Comparison of ENCODE assay signal across 9 cellular contexts in genomic region chr7:44377681-44378421, GRCh38. TPM values are rescaled to one million over a fixed set of nuclear protein-coding genes. Genes with fewer than 3 reads are reported as not detected.
DNase-seq lines count a peak whose midpoint lies in the region; ATAC-seq and TF ChIP-seq lines count a peak whose summit lies in the region.
"Had no signal": no experiment of that assay in that cellular context is flagged by ENCODE, and none has a peak within 500 bp of the region (broad histone marks: within the 10 kb centered on the region; RNA-seq: fewer than 3 reads in every experiment).

No MANE protein-coding gene starts in this region.

- H3K27ac ChIP-seq in AG04450 (ENCODE audit: low read depth, low read length) (peak overlapping the region; percentile 39), RWPE2 (ENCODE audit: poor library complexity, severe bottlenecking) (peak overlapping the region; percentile 98)

- DNase-seq in AG04450 (ENCODE audit: low read depth, low spot score) (no peak), RWPE2 (ENCODE audit: low spot score) (peak; percentile 58), HuH-7.5 (ENCODE audit: low spot score) (no peak), NCI-H524 treated with DMSO at 0.1 percent for 48 hours (lab: John Stamatoyannopoulos, UW) (no peak), Kasumi-1 (lab: John Stamatoyannopoulos, UW) (no peak)
- DNase-seq in NK-92 treated with Interleukin-12 subunit alpha and Interleukin-12 subunit beta, amount 100 ng/mL, for 24 hours (lab: John Stamatoyannopoulos, UW): no peak
- DNase-seq: stimulated activated CD4-positive, alpha-beta T cell treated with anti-CD3 and anti-CD28 coated beads, Interleukin-4, amount 100 ng/mL, for 24 hours had no signal

- peaks cover 36% of the 10 kb centered on the region for H3K4me1 ChIP-seq in RWPE2 (ENCODE audit: insufficient read depth, poor library complexity, severe bottlenecking)

- CTCF ChIA-PET in AG04450 (lab: Charles Lee): no interaction called here

- no peak overlapping the region for H3K4me3 ChIP-seq in AG04450 (ENCODE audit: low read depth, low read length)
- H3K4me3 ChIP-seq in RWPE2 (ENCODE audit: severe bottlenecking): no peak overlapping the region

- H3K9me3 ChIP-seq in AG04450 (ENCODE audit: control insufficient read depth, insufficient read depth, low read length) (no peaks in the 10 kb centered on the region), RWPE2 (ENCODE audit: severe bottlenecking) (no peaks in the 10 kb centered on the region)

- ATAC-seq in GM19023 (IDR thresholded peaks at IDR 0.05; ENCODE audit: unreplicated experiment): peak; percentile 63
- peak; percentile 80 for ATAC-seq in HG02870 (IDR thresholded peaks at IDR 0.05; ENCODE audit: unreplicated experiment)
- ATAC-seq in RWPE2 (ENCODE audit: low read depth): peak; percentile 21; the same call in 1 of the 3 replicates

- POLR2A ChIA-PET in AG04450 (lab: Yijun Ruan, JAX): no interaction called here

- TF ChIP-seq CTCF in AG04450 (IDR thresholded peaks at IDR 0.05; ENCODE audit: low read depth, low read length) (no peak), RWPE2 (IDR thresholded peaks at IDR 0.05; ENCODE audit: poor library complexity, severe bottlenecking) (no peak)

- no peaks in the 10 kb centered on the region for H3K36me3 ChIP-seq in RWPE2 (ENCODE audit: low read depth)

- H3K27me3 ChIP-seq in AG04450 (ENCODE audit: control insufficient read depth, insufficient read depth, low read length) (no peaks in the 10 kb centered on the region), RWPE2 (ENCODE audit: insufficient read depth, poor library complexity, severe bottlenecking) (no peaks in the 10 kb centered on the region)

RNA-seq across cellular contexts. Expression of gene CAMK2B, which starts 52.5 kb away (rescaled TPM):
- polyA plus RNA-seq in AG04450 (2011; rRNA removed): 0.12 TPM in 1 of 2 replicates, not detected in the other
- 0.83 TPM in 1 of 2 replicates, not detected in the other for polyA minus RNA-seq in AG04450 (2011; rRNA and poly(A)+ RNA removed)

Comparison
In these comparisons a context has a peak if more than half of its experiments do, and no peak if none do; other contexts are left out.
1. ATAC-seq: peak in every context shown above with its lines; median percentile 80 in HG02870; 63 in GM19023; 21 in RWPE2.